11 cellular contexts compared by ENCODE assay signal in genomic region chr12:123114305-123115083, GRCh38. TPM values are rescaled to one million over a fixed set of nuclear protein-coding genes. Genes with fewer than 3 reads are reported as not detected.
A peak's percentile ranks its signal among the peaks of the same experiment; 100 is the strongest.
DNase-seq lines count a peak whose midpoint lies in the region; ATAC-seq lines count a peak whose summit lies in the region.
"Had no signal": no experiment of that assay in that cellular context is flagged by ENCODE, and none has a peak within 500 bp of the region (broad histone marks: within the 10 kb centered on the region; RNA-seq: fewer than 3 reads in every experiment).

No MANE protein-coding gene starts in this region.

- H3K4me1 Mint-ChIP-seq in T-cell, result peaks cover 59 to 82% (median 61%) of the 10 kb centered on the region in 3 donors

- in situ Hi-C loops in G401 (cut with HindIII; ENCODE audit: low sequenced_read_pairs), result no loop called here

- ATAC-seq in T-cell (replicated peaks in 1 of 4), result peak in 1 of 4 experiments; percentile 28
- no peak for ATAC-seq in HG03378 (IDR thresholded peaks at IDR 0.05; ENCODE audit: unreplicated experiment)

- H3K4me1 ChIP-seq in skeletal muscle satellite cell (ENCODE audit: control insufficient read depth, insufficient read depth, low read length), result peaks cover 26% of the 10 kb centered on the region

- H3K27ac Mint-ChIP-seq in T-cell, result peak overlapping the region; percentile 94

- no peaks in the 10 kb centered on the region for H3K36me3 ChIP-seq in skeletal muscle satellite cell (ENCODE audit: insufficient read depth, low read length)

- H3K4me3 ChIP-seq in skeletal muscle satellite cell (ENCODE audit: low read length), result no peak overlapping the region

- H3K4me3 Mint-ChIP-seq in T-cell, result peak overlapping the region in 2 of 3 donors; percentile 15 to 66

- POLR2A ChIA-PET in T-cell (lab: Charles Lee), result interaction anchor here (0.6 kb wide), 3 partner anchors 19 to 846 kb away, joined by 4 read pairs; no protein-coding TSS in a partner anchor

- no peaks in the 10 kb centered on the region for H3K9me3 ChIP-seq in skeletal muscle satellite cell (replicated peaks; ENCODE audit: low read length)

- peaks cover under 1% of the 10 kb centered on the region for H3K36me3 Mint-ChIP-seq in T-cell

- H3K27me3 ChIP-seq in skeletal muscle satellite cell (ENCODE audit: control insufficient read depth, insufficient read depth, low read length), result no peaks in the 10 kb centered on the region

- intact Hi-C loops in head of caudate nucleus (cut with DNase I), result no loop called here

- H3K9ac ChIP-seq in skeletal muscle satellite cell (ENCODE audit: low read depth, low read length), result peak overlapping the region; percentile 47

- H3K4me2 ChIP-seq in skeletal muscle satellite cell (ENCODE audit: low read length), result peak overlapping the region; percentile 62

- peak; percentile 66 for DNase-seq in G401 (ENCODE audit: low spot score)
- no peak for DNase-seq in T-cell
- peak in 22 of 42 donors; percentile 27 to 79 (median 46) for DNase-seq in head of caudate nucleus
- DNase-seq in DMS53 treated with DMSO at 0.1 percent for 48 hours (lab: John Stamatoyannopoulos, UW; ENCODE audit: unreplicated experiment), result no peak
- DNase-seq in stimulated activated CD4-positive, alpha-beta T cell treated with anti-CD3 and anti-CD28 coated beads, Interleukin-2, amount 100 ng/mL, for 24 hours, result no peak
- DNase-seq: activated CD4-positive, alpha-beta T cell treated with anti-CD3 and anti-CD28 coated beads, Interleukin-2, amount 50 U/mL, for 4 hours; DMS79; NCI-H1105 treated with DMSO at 0.1 percent for 48 hours; NCI-H774 had no signal

- CTCF ChIA-PET in T-cell (lab: Charles Lee), result no interaction called here

- no peaks in the 10 kb centered on the region for H3K9me3 Mint-ChIP-seq in T-cell

- no peaks in the 10 kb centered on the region for H3K27me3 Mint-ChIP-seq in T-cell

RNA-seq across cellular contexts. Expression of gene PITPNM2, which starts 36.4 kb away (rescaled TPM):
- total RNA-seq in G401 (2014; rRNA removed; shearing (Covaris generic)), result 0.06 and 1.9 TPM in 2 replicates
- total RNA-seq in T-cell, result 10 to 100 TPM; 32.0 to 56.5 (median 34.8) TPM
- total RNA-seq in skeletal muscle satellite cell (2012; rRNA removed), result 5.0 and 7.9 TPM in 2 replicates

Comparison
In these comparisons a context has a peak if more than half of its experiments do, and no peak if none do; other contexts are left out.
1. DNase-seq: peak in G401 (single experiment) and head of caudate nucleus (22 of 42); none in T-cell (0 of 34), DMS53 treated with DMSO at 0.1 percent for 48 hours (single experiment) and stimulated activated CD4-positive, alpha-beta T cell treated with anti-CD3 and anti-CD28 coated beads, Interleukin-2, amount 100 ng/mL, for 24 hours (0 of 2).
2. RNA of gene PITPNM2, which starts 36.4 kb away (total RNA-seq): 32.0 to 56.5 TPM in T-cell; 0.06 to 1.9 TPM in G401; every median in the first group is over 10 times any median in the second.